In the genomic region with DNA sequence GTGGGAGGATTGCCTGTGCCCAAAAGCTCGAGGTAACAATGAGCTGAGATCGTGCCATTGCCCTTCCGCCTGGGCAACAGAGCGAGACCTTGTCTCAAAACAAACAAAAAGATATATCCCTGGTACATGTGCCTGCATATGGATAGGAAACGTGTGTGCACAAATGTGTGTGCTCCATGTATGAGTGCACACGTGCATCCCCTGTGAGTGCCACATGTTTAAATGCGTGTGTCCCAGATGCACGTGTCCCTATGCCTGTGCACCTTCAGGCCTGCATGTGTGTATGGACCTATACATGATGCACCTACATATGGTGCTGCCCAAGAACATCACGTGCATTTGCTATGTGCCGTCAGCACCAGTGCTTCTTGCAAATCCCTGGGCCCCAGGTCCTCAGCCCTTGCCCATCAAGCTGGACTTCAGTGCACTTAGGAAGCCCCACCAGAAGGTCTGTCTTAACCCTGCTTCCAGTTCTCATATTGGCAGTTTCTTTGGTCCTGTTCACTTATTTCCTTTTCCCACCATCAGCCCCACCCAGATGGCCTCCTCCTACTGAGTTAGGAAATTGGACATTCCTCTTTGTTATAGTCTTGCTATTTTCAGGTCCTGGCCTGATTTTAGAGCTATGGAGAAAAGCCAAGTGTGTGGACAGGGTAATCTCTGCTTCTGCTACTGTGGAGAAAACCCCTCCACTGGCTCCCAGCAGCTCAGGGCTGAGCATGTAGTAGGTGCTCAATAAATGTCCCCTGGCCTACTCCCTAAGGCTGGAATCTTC, we compare ENCODE assay signal across 1 cellular context.
TF ChIP-seq lines count a peak whose summit lies in the region.

No MANE protein-coding gene starts in this region.

TF ChIP-seq in endothelial cell of umbilical vein, 7 proteins besides CTCF, POLR2A, EP300 and RAD21:
- peak; percentile 46 for TF ChIP-seq POLR2AphosphoS5 (IDR thresholded peaks at IDR 0.05; ENCODE audit: insufficient read depth, low read depth, low read length)
- no peak for TF ChIP-seq FOS (IDR thresholded peaks at IDR 0.05; ENCODE audit: borderline replicate concordance, insufficient read depth, low read length)
